ENCODE assay signal across 28 cellular contexts in genomic region chr4:1803523-1804423, GRCh38. TPM values are rescaled to one million over a fixed set of nuclear protein-coding genes. Genes with fewer than 3 reads are reported as not detected.
"Had no signal": no experiment of that assay in that cellular context is flagged by ENCODE, and none has a peak within 500 bp of the region (broad histone marks: within the 10 kb centered on the region; RNA-seq: fewer than 3 reads in every experiment).

No MANE protein-coding gene starts in this region.

- H3K36me3 ChIP-seq: brain microvascular endothelial cell had no signal

- H3K27ac ChIP-seq: brain microvascular endothelial cell, Peyer's patch had no signal

- H3K4me3 ChIP-seq: Peyer's patch had no signal

- H3K27me3 ChIP-seq: brain microvascular endothelial cell, Peyer's patch had no signal

- DNase-seq: activated CD4-positive, alpha-beta T cell treated with anti-CD3 and anti-CD28 coated beads, Interleukin-2, amount 10 ng/mL, durations not matched to agents 24 days and 14 days; activated CD4-positive, alpha-beta T cell treated with anti-CD3 and anti-CD28 coated beads, Interleukin-2, amount 50 U/mL, for 4 hours; activated CD8-positive, alpha-beta T cell treated with anti-CD3 and anti-CD28 coated beads for 36 hours; activated effector memory CD4-positive, alpha-beta T cell treated with anti-CD3 and anti-CD28 coated beads, Interleukin-2, amount 50 U/mL, for 16 hours; activated naive CD4-positive, alpha-beta T cell; activated naive CD4-positive, alpha-beta T cell treated with anti-CD3 and anti-CD28 coated beads, Interleukin-2, amount 50 U/mL, for 16 hours; activated naive CD8-positive, alpha-beta T cell treated with anti-CD3 and anti-CD28 coated beads for 36 hours; activated T-cell treated with anti-CD3 and anti-CD28 coated beads, Interleukin-2, amount 50 U/mL, for 1 hour; activated T-cell treated with anti-CD3 and anti-CD28 coated beads, Interleukin-2, amount 50 U/mL, for 72 hours; amniotic stem cell; aorta; brain microvascular endothelial cell; central memory CD4-positive, alpha-beta T cell; NCI-H1105; NCI-H1417 treated with DMSO at 0.1 percent for 48 hours; NCI-H187 treated with DMSO at 0.1 percent for 48 hours; NCI-H2081 treated with DMSO at 0.1 percent for 48 hours; NCI-H226; NCI-H446 treated with DMSO at 0.1 percent for 48 hours; NCI-H524 treated with DMSO at 0.1 percent for 48 hours; NCI-H774; NK-92 treated with Interleukin-12 subunit alpha and Interleukin-12 subunit beta, amount 100 ng/mL, for 24 hours; PC-3; Peyer's patch; Right ventricle myocardium superior; RPMI8226; T1000 had no signal

- H3K9me3 ChIP-seq: Peyer's patch had no signal

- ATAC-seq: activated CD8-positive, alpha-beta T cell treated with anti-CD3 and anti-CD28 coated beads for 36 hours; activated T-cell treated with anti-CD3 and anti-CD28 coated beads, Interleukin-2, amount 50 U/mL, for 72 hours; activated T-helper 17 cell treated with anti-CD3 and anti-CD28 coated beads, Interleukin-2, amount 50 U/mL, for 72 hours; PC-3 had no signal

RNA-seq across cellular contexts. Expression of gene FGFR3, which starts 10.7 kb away (rescaled TPM):
- total RNA-seq: activated naive CD8-positive, alpha-beta T cell treated with anti-CD3 and anti-CD28 coated beads for 36 hours had no signal
